Comparison of ENCODE assay signal across 1 cellular context in the genomic region with DNA sequence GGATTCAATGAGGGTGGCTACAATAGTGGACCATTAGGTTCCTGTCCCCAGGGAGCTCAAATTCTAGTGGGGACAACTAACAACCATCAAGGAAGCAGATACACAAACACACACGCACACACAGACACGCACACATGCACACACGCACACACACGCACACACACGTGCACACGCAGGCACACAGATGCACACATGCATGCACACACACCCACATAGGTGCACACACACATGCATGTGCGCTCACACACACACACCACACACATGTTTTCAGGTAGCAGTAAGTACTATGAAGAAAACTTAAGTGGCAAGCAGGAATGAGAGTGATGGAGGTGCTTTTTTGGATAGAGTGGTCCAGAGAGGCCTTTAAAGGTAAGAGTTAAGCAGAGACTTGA.
TF ChIP-seq lines count a peak whose summit lies in the region.

No MANE protein-coding gene starts in this region.

TF ChIP-seq in HepG2, 621 proteins besides CTCF, POLR2A, EP300 and RAD21:
- TF ChIP-seq RXRA (CRISPR knock-in tag; IDR thresholded peaks at IDR 0.05) (no peak), TBX2 (CRISPR knock-in tag; IDR thresholded peaks at IDR 0.05; ENCODE audit: borderline replicate concordance) (0 out of 2 replicates have a peak, but pooled peaks have one; percentile 11), MNT (IDR thresholded peaks at IDR 0.05) (peak; percentile 91)
